In genomic region chr11:123741159-123741951, GRCh38 we compare ENCODE assay signal across 8 cellular contexts. TPM values are rescaled to one million over a fixed set of nuclear protein-coding genes. Genes with fewer than 3 reads are reported as not detected.
DNase-seq lines count a peak whose midpoint lies in the region; ATAC-seq, FAIRE-seq and TF ChIP-seq lines count a peak whose summit lies in the region.

TSS of gene ZNF202 (minus strand) at chr11:123741660. CDS start at chr11:123730888, 10,772 bp downstream.

- peaks cover 22% of the 10 kb centered on the region for H3K27me3 Mint-ChIP-seq in Calu3 (ENCODE audit: unreplicated experiment)

- peaks cover 30% of the 10 kb centered on the region for H3K36me3 Mint-ChIP-seq in Calu3 (ENCODE audit: insufficient read depth, unreplicated experiment)

- no peaks in the 10 kb centered on the region for H3K4me1 Mint-ChIP-seq in Calu3 (ENCODE audit: low read depth, unreplicated experiment)

- ATAC-seq in GM21381 (IDR thresholded peaks at IDR 0.05; ENCODE audit: unreplicated experiment) = peak; percentile 99

- no peaks in the 10 kb centered on the region for H3K36me3 ChIP-seq in effector memory CD4-positive, alpha-beta T cell (ENCODE audit: control insufficient read depth, insufficient read depth, low read length)
- H3K36me3 ChIP-seq in mesenchymal stem cell (ENCODE audit: control insufficient read depth in 1 of 2, insufficient read depth in 2 of 2, low read depth in 1 of 2, low read length in 2 of 2) = peaks cover 0 to 26% of the 10 kb centered on the region in 2 experiments

- no peak within 1 kb of the TSS for H2AK5ac ChIP-seq in mesenchymal stem cell (ENCODE audit: low read length, severe bottlenecking)

- DNase-seq in Calu3 (peak; percentile 83), HTR-8/SVneo (ENCODE audit: insufficient read length, low spot score) (peak; percentile 68), NOMO-1 treated with DMSO at 0.1 percent for 48 hours (lab: John Stamatoyannopoulos, UW; ENCODE audit: unreplicated experiment) (peak; percentile 87), mesenchymal stem cell (peak; percentile 91)
- peak; percentile 74 to 82 for DNase-seq in activated CD8-positive, alpha-beta memory T cell treated with anti-CD3 and anti-CD28 coated beads for 4 hours (ENCODE audit: low read depth in 2 of 2)
- peak; percentile 78 to 86 (median 83) for DNase-seq in effector memory CD4-positive, alpha-beta T cell
- peak; percentile 79 for DNase-seq in stimulated activated CD8-positive, alpha-beta memory T cell treated with anti-CD3 and anti-CD28 coated beads, Interleukin-12 subunit alpha, Interleukin-12 subunit beta, amount 100 ng/mL, for 24 hours (ENCODE audit: extremely low read depth)

- peak within 1 kb of the TSS; percentile 67 to 77 for H3K18ac ChIP-seq in mesenchymal stem cell (ENCODE audit: low read depth in 1 of 2, low read length in 2 of 2)

- peak within 1 kb of the TSS; percentile 75 for H3K27ac Mint-ChIP-seq in Calu3 (ENCODE audit: unreplicated experiment)

- no TSS peak for BruUV-seq in Calu3 (replicated peaks; lab: Mats Ljungman, UMichigan)

- H3K4me3 ChIP-seq in effector memory CD4-positive, alpha-beta T cell (ENCODE audit: insufficient read depth, low read depth, low read length, poor library complexity, severe bottlenecking) = peak within 1 kb of the TSS; percentile 88
- H3K4me3 ChIP-seq in mesenchymal stem cell (ENCODE audit: insufficient read depth in 1 of 2, low read depth in 1 of 2, low read length in 2 of 2) = peak within 1 kb of the TSS; percentile 89 to 97

- WGBS in mesenchymal stem cell = 1% methylated on average over 46 of the region's 65 CpGs

- H2BK5ac ChIP-seq in mesenchymal stem cell (ENCODE audit: low read depth, low read length, poor library complexity, severe bottlenecking) = peak within 1 kb of the TSS; percentile 84

- intact Hi-C loops in Calu3 (cut with micrococcal nuclease; ENCODE audit: unreplicated experiment) = no loop called here

- H3K27me3 ChIP-seq in effector memory CD4-positive, alpha-beta T cell (replicated peaks; ENCODE audit: control insufficient read depth, insufficient read depth, low read length, poor library complexity, severe bottlenecking) = no peaks in the 10 kb centered on the region
- no peaks in the 10 kb centered on the region for H3K27me3 ChIP-seq in mesenchymal stem cell (ENCODE audit: control insufficient read depth in 1 of 2, insufficient read depth in 1 of 2, low read length in 2 of 2)

- H3K4me2 ChIP-seq in mesenchymal stem cell (ENCODE audit: low read length, poor library complexity, severe bottlenecking) = peak within 1 kb of the TSS; percentile 75

- peak within 1 kb of the TSS; percentile 81 for H2AFZ ChIP-seq in mesenchymal stem cell (ENCODE audit: low read depth, low read length)

- H3K9me3 Mint-ChIP-seq in Calu3 (ENCODE audit: low read depth, unreplicated experiment) = peaks cover 3% of the 10 kb centered on the region

- no peak within 1 kb of the TSS for H3K23ac ChIP-seq in mesenchymal stem cell (ENCODE audit: low read length in 2 of 2)

- H3K14ac ChIP-seq in mesenchymal stem cell (ENCODE audit: low read length in 2 of 2) = peak within 1 kb of the TSS in 1 of 2 experiments; percentile 76

- H3K27ac ChIP-seq in effector memory CD4-positive, alpha-beta T cell (ENCODE audit: insufficient read depth, low read length, poor library complexity, severe bottlenecking) = peak within 1 kb of the TSS; percentile 76
- H3K27ac ChIP-seq in mesenchymal stem cell (ENCODE audit: low read length, poor library complexity, severe bottlenecking) = peak within 1 kb of the TSS; percentile 24

- peak within 1 kb of the TSS in 1 of 2 experiments; percentile 82 for H3K4ac ChIP-seq in mesenchymal stem cell (ENCODE audit: low read depth in 1 of 2, low read length in 2 of 2)

- no peaks in the 10 kb centered on the region for H3K9me3 ChIP-seq in effector memory CD4-positive, alpha-beta T cell (ENCODE audit: control insufficient read depth, low read length)
- no peaks in the 10 kb centered on the region for H3K9me3 ChIP-seq in mesenchymal stem cell (ENCODE audit: control insufficient read depth, low read length)

- H2BK15ac ChIP-seq in mesenchymal stem cell (ENCODE audit: low read depth, poor library complexity, severe bottlenecking) = peak within 1 kb of the TSS; percentile 12

- FAIRE-seq in HTR-8/SVneo (lab: Jason Lieb, UNC) = peak; percentile 23

- no peak within 1 kb of the TSS for H4K91ac ChIP-seq in mesenchymal stem cell (ENCODE audit: low read length)

- H4K8ac ChIP-seq in mesenchymal stem cell (ENCODE audit: low read length) = peak within 1 kb of the TSS; percentile 85

- no peak for TF ChIP-seq CTCF in Calu3 (IDR thresholded peaks at IDR 0.05; ENCODE audit: unreplicated experiment)

- H3K9ac ChIP-seq in mesenchymal stem cell (ENCODE audit: low read length) = peak within 1 kb of the TSS; percentile 98

- peak within 1 kb of the TSS; percentile 55 for H2BK120ac ChIP-seq in mesenchymal stem cell (ENCODE audit: low read depth, low read length)

- H3K79me1 ChIP-seq in mesenchymal stem cell (replicated peaks; ENCODE audit: low read length, poor library complexity, severe bottlenecking) = peaks cover 27% of the 10 kb centered on the region

- CTCF ChIA-PET in Calu3 (lab: Charles Lee) = no interaction called here

- H2BK12ac ChIP-seq in mesenchymal stem cell (ENCODE audit: low read length in 2 of 2) = no peak within 1 kb of the TSS

- H3K4me3 Mint-ChIP-seq in Calu3 (ENCODE audit: low read depth, unreplicated experiment) = peak within 1 kb of the TSS; percentile 80

- peaks cover 9% of the 10 kb centered on the region for H3K4me1 ChIP-seq in effector memory CD4-positive, alpha-beta T cell (ENCODE audit: control insufficient read depth, insufficient read depth, low read length, poor library complexity, severe bottlenecking)
- peaks cover 6% of the 10 kb centered on the region for H3K4me1 ChIP-seq in mesenchymal stem cell (ENCODE audit: control insufficient read depth, insufficient read depth, low read depth, low read length)

RNA-seq across cellular contexts. Expression of gene ZNF202, which starts in this region (rescaled TPM):
- total RNA-seq in Calu3 (2022) = 10.3 TPM in 2 replicates
- 3.0 TPM for polyA plus RNA-seq in mesenchymal stem cell (2013, experiment 1 of 2)
- polyA plus RNA-seq in mesenchymal stem cell (2013, experiment 2 of 2) = 3.6 TPM

Comparison
In these comparisons a context has a peak if more than half of its experiments do, and no peak if none do; other contexts are left out.
1. Peak in every context shown above with its lines: DNase-seq, ATAC-seq, H3K4me3 ChIP-seq and H3K27ac ChIP-seq.